ENCODE assay signal across 1 cellular context in the genomic region with DNA sequence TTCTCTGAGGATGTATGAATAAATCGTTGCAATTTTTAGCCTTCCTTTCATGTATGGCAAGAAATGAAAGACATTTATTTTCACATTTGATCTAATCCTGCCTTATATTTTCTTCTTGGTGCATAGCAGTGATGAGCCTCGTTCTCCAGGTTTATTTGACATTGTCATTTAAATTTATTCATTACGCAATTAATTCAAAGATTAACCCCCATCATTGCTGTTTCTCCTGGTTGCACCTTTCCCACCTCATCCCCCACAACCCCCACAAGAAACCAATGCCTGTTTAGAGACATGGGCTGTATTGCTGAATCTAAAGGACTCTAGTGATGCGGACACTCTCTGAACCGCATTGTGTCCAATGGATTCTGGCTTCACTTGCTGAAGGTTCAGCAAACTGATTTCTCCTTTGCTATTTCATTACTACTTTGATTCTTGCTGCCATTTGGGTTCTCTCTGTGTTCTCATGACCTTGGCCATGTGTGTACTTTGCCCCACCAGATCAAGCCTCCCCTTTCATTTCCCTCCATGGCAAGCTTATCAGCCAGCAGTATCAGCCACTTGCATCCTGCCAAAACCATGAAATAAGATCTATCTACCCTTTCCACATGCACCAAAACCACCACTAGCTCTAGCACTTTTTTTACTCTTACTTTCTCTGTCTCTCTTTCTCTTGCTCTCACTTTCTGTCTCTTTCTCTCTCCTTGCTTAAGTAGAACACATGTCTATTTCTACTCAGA.
TF ChIP-seq lines count a peak whose summit lies in the region.

No MANE protein-coding gene starts in this region.

TF ChIP-seq in HEK293, 187 proteins besides CTCF, POLR2A, EP300 and RAD21 (continued from another document):
- TF ChIP-seq, protein P1, sequence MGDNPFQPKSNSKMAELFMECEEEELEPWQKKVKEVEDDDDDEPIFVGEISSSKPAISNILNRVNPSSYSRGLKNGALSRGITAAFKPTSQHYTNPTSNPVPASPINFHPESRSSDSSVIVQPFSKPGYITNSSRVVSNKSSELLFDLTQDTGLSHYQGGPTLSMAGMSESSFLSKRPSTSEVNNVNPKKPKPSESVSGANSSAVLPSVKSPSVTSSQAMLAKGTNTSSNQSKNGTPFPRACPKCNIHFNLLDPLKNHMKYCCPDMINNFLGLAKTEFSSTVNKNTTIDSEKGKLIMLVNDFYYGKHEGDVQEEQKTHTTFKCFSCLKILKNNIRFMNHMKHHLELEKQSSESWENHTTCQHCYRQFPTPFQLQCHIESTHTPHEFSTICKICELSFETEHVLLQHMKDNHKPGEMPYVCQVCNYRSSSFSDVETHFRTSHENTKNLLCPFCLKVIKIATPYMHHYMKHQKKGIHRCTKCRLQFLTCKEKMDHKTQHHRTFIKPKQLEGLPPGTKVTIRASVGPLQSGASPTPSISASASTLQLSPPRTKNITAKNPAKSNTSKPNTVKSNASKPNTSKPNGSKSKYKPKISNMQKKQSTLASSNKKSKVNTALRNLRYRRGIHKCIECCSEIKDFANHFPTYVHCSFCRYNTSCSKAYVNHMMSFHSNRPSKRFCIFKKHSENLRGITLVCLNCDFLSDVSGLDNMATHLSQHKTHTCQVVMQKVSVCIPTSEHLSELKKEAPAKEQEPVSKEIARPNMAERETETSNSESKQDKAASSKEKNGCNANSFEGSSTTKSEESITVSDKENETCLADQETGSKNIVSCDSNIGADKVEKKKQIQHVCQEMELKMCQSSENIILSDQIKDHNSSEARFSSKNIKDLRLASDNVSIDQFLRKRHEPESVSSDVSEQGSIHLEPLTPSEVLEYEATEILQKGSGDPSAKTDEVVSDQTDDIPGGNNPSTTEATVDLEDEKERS (tag by site-specific recombination; IDR thresholded peaks at IDR 0.05): no peak
